In genomic region chr3:140974900-140975299, GRCh38 we compare ENCODE assay signal across 16 cellular contexts. TPM values are rescaled to one million over a fixed set of nuclear protein-coding genes. Genes with fewer than 3 reads are reported as not detected.
DNase-seq lines count a peak whose midpoint lies in the region; ATAC-seq lines count a peak whose summit lies in the region.
"Had no signal": no experiment of that assay in that cellular context is flagged by ENCODE, and none has a peak within 500 bp of the region (broad histone marks: within the 10 kb centered on the region; RNA-seq: fewer than 3 reads in every experiment).

No MANE protein-coding gene starts in this region.

- POLR2A ChIA-PET in naive thymus-derived CD8-positive, alpha-beta T cell (lab: Charles Lee), result interaction anchor here (0.6 to 0.7 kb wide), 2 partner anchors 28 to 76 kb away, joined by 3 read pairs; no protein-coding TSS in a partner anchor

- H3K36me3 Mint-ChIP-seq in T-helper 1 cell treated with Interleukin-12 subunit alpha and Interleukin-12 subunit beta and Interleukin-4 antibody, amounts not matched to agents 30 μg/mL and 1 μg/mL, for 36 hours (ENCODE audit: low read depth), result peaks cover 12% of the 10 kb centered on the region
- peaks cover 9% of the 10 kb centered on the region for H3K36me3 Mint-ChIP-seq in activated naive CD8-positive, alpha-beta T cell
- H3K36me3 Mint-ChIP-seq in activated naive CD8-positive, alpha-beta T cell treated with anti-CD3 and anti-CD28 coated beads for 36 hours, result peaks cover 14% of the 10 kb centered on the region
- peaks cover 27% of the 10 kb centered on the region for H3K36me3 Mint-ChIP-seq in T-helper 2 cell treated with Interferon-gamma antibody and Interleukin-4, amounts not matched to agents 5 μg/mL and 100 μg/mL, for 36 hours (ENCODE audit: low read depth)
- H3K36me3 Mint-ChIP-seq in naive thymus-derived CD8-positive, alpha-beta T cell, result peaks cover 7 to 65% (median 19%) of the 10 kb centered on the region in 3 donors

- no peaks in the 10 kb centered on the region for H3K9me3 Mint-ChIP-seq in T-helper 1 cell treated with Interleukin-12 subunit alpha and Interleukin-12 subunit beta and Interleukin-4 antibody, amounts not matched to agents 30 μg/mL and 1 μg/mL, for 36 hours
- H3K9me3 Mint-ChIP-seq in activated naive CD8-positive, alpha-beta T cell (ENCODE audit: low read depth), result no peaks in the 10 kb centered on the region
- H3K9me3 Mint-ChIP-seq in activated naive CD8-positive, alpha-beta T cell treated with anti-CD3 and anti-CD28 coated beads for 36 hours, result no peaks in the 10 kb centered on the region
- no peaks in the 10 kb centered on the region for H3K9me3 Mint-ChIP-seq in T-helper 2 cell treated with Interferon-gamma antibody and Interleukin-4, amounts not matched to agents 5 μg/mL and 100 μg/mL, for 36 hours
- H3K9me3 Mint-ChIP-seq in naive thymus-derived CD8-positive, alpha-beta T cell, result no peaks in the 10 kb centered on the region
- H3K9me3 Mint-ChIP-seq: H9 had no signal

- peaks cover 13% of the 10 kb centered on the region for H3K4me1 Mint-ChIP-seq in T-helper 1 cell treated with Interleukin-12 subunit alpha and Interleukin-12 subunit beta and Interleukin-4 antibody, amounts not matched to agents 30 μg/mL and 1 μg/mL, for 36 hours (ENCODE audit: low read depth)
- peaks cover 5% of the 10 kb centered on the region for H3K4me1 Mint-ChIP-seq in activated naive CD8-positive, alpha-beta T cell (ENCODE audit: low read depth)
- peaks cover 6% of the 10 kb centered on the region for H3K4me1 Mint-ChIP-seq in activated naive CD8-positive, alpha-beta T cell treated with anti-CD3 and anti-CD28 coated beads for 36 hours
- peaks cover 20% of the 10 kb centered on the region for H3K4me1 Mint-ChIP-seq in T-helper 2 cell treated with Interferon-gamma antibody and Interleukin-4, amounts not matched to agents 5 μg/mL and 100 μg/mL, for 36 hours (ENCODE audit: low read depth)
- H3K4me1 Mint-ChIP-seq in naive thymus-derived CD8-positive, alpha-beta T cell, result peaks cover 4 to 6% (median 5%) of the 10 kb centered on the region in 4 donors
- H3K4me1 Mint-ChIP-seq: H9 had no signal

- H3K4me3 Mint-ChIP-seq in T-helper 1 cell treated with Interleukin-12 subunit alpha and Interleukin-12 subunit beta and Interleukin-4 antibody, amounts not matched to agents 30 μg/mL and 1 μg/mL, for 36 hours, result no peak overlapping the region
- no peak overlapping the region for H3K4me3 Mint-ChIP-seq in activated naive CD8-positive, alpha-beta T cell
- H3K4me3 Mint-ChIP-seq in activated naive CD8-positive, alpha-beta T cell treated with anti-CD3 and anti-CD28 coated beads for 36 hours, result no peak overlapping the region
- peak overlapping the region; percentile 28 for H3K4me3 Mint-ChIP-seq in T-helper 2 cell treated with Interferon-gamma antibody and Interleukin-4, amounts not matched to agents 5 μg/mL and 100 μg/mL, for 36 hours
- H3K4me3 Mint-ChIP-seq in naive thymus-derived CD8-positive, alpha-beta T cell, result no peak overlapping the region
- H3K4me3 Mint-ChIP-seq: H9 had no signal

- no peaks in the 10 kb centered on the region for H3K27me3 Mint-ChIP-seq in T-helper 1 cell treated with Interleukin-12 subunit alpha and Interleukin-12 subunit beta and Interleukin-4 antibody, amounts not matched to agents 30 μg/mL and 1 μg/mL, for 36 hours (ENCODE audit: low read depth)
- H3K27me3 Mint-ChIP-seq in activated naive CD8-positive, alpha-beta T cell, result no peaks in the 10 kb centered on the region
- no peaks in the 10 kb centered on the region for H3K27me3 Mint-ChIP-seq in activated naive CD8-positive, alpha-beta T cell treated with anti-CD3 and anti-CD28 coated beads for 36 hours
- H3K27me3 Mint-ChIP-seq in T-helper 2 cell treated with Interferon-gamma antibody and Interleukin-4, amounts not matched to agents 5 μg/mL and 100 μg/mL, for 36 hours (ENCODE audit: low read depth), result no peaks in the 10 kb centered on the region
- H3K27me3 Mint-ChIP-seq in naive thymus-derived CD8-positive, alpha-beta T cell, result no peaks in the 10 kb centered on the region

- DNase-seq in T-helper 1 cell (no peak), COLO829 (ENCODE audit: low spot score) (no peak)
- DNase-seq in activated naive CD8-positive, alpha-beta T cell treated with anti-CD3 and anti-CD28 coated beads for 36 hours, result no peak
- DNase-seq in T-helper 2 cell treated with Interferon-gamma antibody and Interleukin-4, amounts not matched to agents 5 μg/mL and 100 μg/mL, for 36 hours (ENCODE audit: low spot score), result no peak
- peak in 2 of 10 donors; percentile 5 to 9 for DNase-seq in naive thymus-derived CD8-positive, alpha-beta T cell
- DNase-seq: 8988T, BE2C, H9, NCI-H1048, NCI-H2107, NCI-H2227 treated with DMSO at 0.1 percent for 48 hours, NCI-H524 treated with DMSO at 0.1 percent for 48 hours had no signal

- peak overlapping the region; percentile 72 for H3K27ac Mint-ChIP-seq in T-helper 1 cell treated with Interleukin-12 subunit alpha and Interleukin-12 subunit beta and Interleukin-4 antibody, amounts not matched to agents 30 μg/mL and 1 μg/mL, for 36 hours
- peak overlapping the region; percentile 2 for H3K27ac Mint-ChIP-seq in activated naive CD8-positive, alpha-beta T cell
- H3K27ac Mint-ChIP-seq in activated naive CD8-positive, alpha-beta T cell treated with anti-CD3 and anti-CD28 coated beads for 36 hours, result no peak overlapping the region
- peak overlapping the region; percentile 86 for H3K27ac Mint-ChIP-seq in T-helper 2 cell treated with Interferon-gamma antibody and Interleukin-4, amounts not matched to agents 5 μg/mL and 100 μg/mL, for 36 hours
- peak overlapping the region in 8 of 10 donors; percentile 0 to 84 (median 42) for H3K27ac Mint-ChIP-seq in naive thymus-derived CD8-positive, alpha-beta T cell
- H3K27ac Mint-ChIP-seq: H9 had no signal

- ATAC-seq in naive thymus-derived CD8-positive, alpha-beta T cell, result peak; percentile 68 to 70
- ATAC-seq in GM19023 (IDR thresholded peaks at IDR 0.05; ENCODE audit: unreplicated experiment), result no peak
- ATAC-seq: Panc1 had no signal

RNA-seq across cellular contexts. Expression of gene SLC25A36, which starts 33.3 kb away (rescaled TPM):
- 10 to 100 TPM; 61.4 to 65.1 TPM for total RNA-seq in activated naive CD8-positive, alpha-beta T cell treated with anti-CD3 and anti-CD28 coated beads for 36 hours
- 10 to 100 TPM; 62.7 to 73.6 TPM for total RNA-seq in naive thymus-derived CD8-positive, alpha-beta T cell
- polyA plus RNA-seq in naive thymus-derived CD8-positive, alpha-beta T cell, result 10 to 100 TPM; 41.1 to 49.7 (median 44.6) TPM
